1 cellular context compared by ENCODE assay signal in genomic region chr17:64320613-64321553, GRCh38.
TF ChIP-seq lines count a peak whose summit lies in the region.

No MANE protein-coding gene starts in this region.

TF ChIP-seq in HepG2, 621 proteins besides CTCF, POLR2A, EP300 and RAD21 (continued from another document and continues in another):
- TF ChIP-seq ZBTB40 (IDR thresholded peaks at IDR 0.05) (no peak), ZBTB40 (CRISPR knock-in tag; IDR thresholded peaks at IDR 0.05) (no peak), GATAD2A (CRISPR knock-in tag; IDR thresholded peaks at IDR 0.05) (peak; percentile 36; the same call in 1 of the 2 replicates), MTF2 (CRISPR knock-in tag; IDR thresholded peaks at IDR 0.05; ENCODE audit: borderline replicate concordance) (no peak), RFXAP (CRISPR knock-in tag; IDR thresholded peaks at IDR 0.05; ENCODE audit: borderline replicate concordance) (0 out of 2 replicates have a peak, but pooled peaks have one; percentile 39), GFI1 (CRISPR knock-in tag; IDR thresholded peaks at IDR 0.05; ENCODE audit: borderline replicate concordance) (no peak), HDAC2 (CRISPR knock-in tag; IDR thresholded peaks at IDR 0.05) (peak; percentile 3; the same call in 1 of the 2 replicates), ZNF468 (CRISPR knock-in tag; IDR thresholded peaks at IDR 0.05) (no peak), RFXANK (CRISPR knock-in tag; IDR thresholded peaks at IDR 0.05) (no peak), ZBTB21 (CRISPR knock-in tag; IDR thresholded peaks at IDR 0.05) (no peak), ARNT2 (CRISPR knock-in tag; IDR thresholded peaks at IDR 0.05; ENCODE audit: low read depth) (no peak), ZMYM4 (CRISPR knock-in tag; IDR thresholded peaks at IDR 0.05) (0 out of 2 replicates have a peak, but pooled peaks have one; percentile 12), MEF2D (CRISPR knock-in tag; IDR thresholded peaks at IDR 0.05) (peak; percentile 32; the same call in 1 of the 2 replicates), SUZ12 (IDR thresholded peaks at IDR 0.05; ENCODE audit: low read depth, low read length) (no peak), ZNF10 (CRISPR knock-in tag; IDR thresholded peaks at IDR 0.05; ENCODE audit: borderline replicate concordance, low read depth) (no peak), PRDM15 (CRISPR knock-in tag; IDR thresholded peaks at IDR 0.05) (no peak), GATAD1 (CRISPR knock-in tag; IDR thresholded peaks at IDR 0.05) (no peak), POLR2G (IDR thresholded peaks at IDR 0.05; ENCODE audit: low read depth, low read length) (no peak), AKAP8 (CRISPR knock-in tag; IDR thresholded peaks at IDR 0.05) (no peak), CENPT (CRISPR knock-in tag; IDR thresholded peaks at IDR 0.05; ENCODE audit: low read depth) (no peak), ZNF772 (CRISPR knock-in tag; IDR thresholded peaks at IDR 0.05) (peak; percentile 48; the same call in 1 of the 2 replicates), SAFB2 (CRISPR knock-in tag; IDR thresholded peaks at IDR 0.05; ENCODE audit: borderline replicate concordance, low read depth) (0 out of 2 replicates have a peak, but pooled peaks have one; percentile 48), ZNF569 (CRISPR knock-in tag; IDR thresholded peaks at IDR 0.05; ENCODE audit: borderline replicate concordance) (no peak), ZNF644 (CRISPR knock-in tag; IDR thresholded peaks at IDR 0.05; ENCODE audit: low read depth) (0 out of 2 replicates have a peak, but pooled peaks have one; percentile 37), ZNF816 (CRISPR knock-in tag; IDR thresholded peaks at IDR 0.05; ENCODE audit: borderline replicate concordance) (no peak)
- TF ChIP-seq, protein P1, sequence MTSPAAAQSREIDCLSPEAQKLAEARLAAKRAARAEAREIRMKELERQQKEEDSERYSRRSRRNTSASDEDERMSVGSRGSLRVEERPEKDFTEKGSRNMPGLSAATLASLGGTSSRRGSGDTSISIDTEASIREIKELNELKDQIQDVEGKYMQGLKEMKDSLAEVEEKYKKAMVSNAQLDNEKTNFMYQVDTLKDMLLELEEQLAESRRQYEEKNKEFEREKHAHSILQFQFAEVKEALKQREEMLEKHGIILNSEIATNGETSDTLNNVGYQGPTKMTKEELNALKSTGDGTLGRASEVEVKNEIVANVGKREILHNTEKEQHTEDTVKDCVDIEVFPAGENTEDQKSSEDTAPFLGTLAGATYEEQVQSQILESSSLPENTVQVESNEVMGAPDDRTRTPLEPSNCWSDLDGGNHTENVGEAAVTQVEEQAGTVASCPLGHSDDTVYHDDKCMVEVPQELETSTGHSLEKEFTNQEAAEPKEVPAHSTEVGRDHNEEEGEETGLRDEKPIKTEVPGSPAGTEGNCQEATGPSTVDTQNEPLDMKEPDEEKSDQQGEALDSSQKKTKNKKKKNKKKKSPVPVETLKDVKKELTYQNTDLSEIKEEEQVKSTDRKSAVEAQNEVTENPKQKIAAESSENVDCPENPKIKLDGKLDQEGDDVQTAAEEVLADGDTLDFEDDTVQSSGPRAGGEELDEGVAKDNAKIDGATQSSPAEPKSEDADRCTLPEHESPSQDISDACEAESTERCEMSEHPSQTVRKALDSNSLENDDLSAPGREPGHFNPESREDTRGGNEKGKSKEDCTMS (CRISPR knock-in tag; conservative IDR thresholded peaks at IDR 0.05): no peak
- TF ChIP-seq, protein P2, sequence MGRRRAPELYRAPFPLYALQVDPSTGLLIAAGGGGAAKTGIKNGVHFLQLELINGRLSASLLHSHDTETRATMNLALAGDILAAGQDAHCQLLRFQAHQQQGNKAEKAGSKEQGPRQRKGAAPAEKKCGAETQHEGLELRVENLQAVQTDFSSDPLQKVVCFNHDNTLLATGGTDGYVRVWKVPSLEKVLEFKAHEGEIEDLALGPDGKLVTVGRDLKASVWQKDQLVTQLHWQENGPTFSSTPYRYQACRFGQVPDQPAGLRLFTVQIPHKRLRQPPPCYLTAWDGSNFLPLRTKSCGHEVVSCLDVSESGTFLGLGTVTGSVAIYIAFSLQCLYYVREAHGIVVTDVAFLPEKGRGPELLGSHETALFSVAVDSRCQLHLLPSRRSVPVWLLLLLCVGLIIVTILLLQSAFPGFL (CRISPR knock-in tag; IDR thresholded peaks at IDR 0.05): no peak
- TF ChIP-seq, protein P3, sequence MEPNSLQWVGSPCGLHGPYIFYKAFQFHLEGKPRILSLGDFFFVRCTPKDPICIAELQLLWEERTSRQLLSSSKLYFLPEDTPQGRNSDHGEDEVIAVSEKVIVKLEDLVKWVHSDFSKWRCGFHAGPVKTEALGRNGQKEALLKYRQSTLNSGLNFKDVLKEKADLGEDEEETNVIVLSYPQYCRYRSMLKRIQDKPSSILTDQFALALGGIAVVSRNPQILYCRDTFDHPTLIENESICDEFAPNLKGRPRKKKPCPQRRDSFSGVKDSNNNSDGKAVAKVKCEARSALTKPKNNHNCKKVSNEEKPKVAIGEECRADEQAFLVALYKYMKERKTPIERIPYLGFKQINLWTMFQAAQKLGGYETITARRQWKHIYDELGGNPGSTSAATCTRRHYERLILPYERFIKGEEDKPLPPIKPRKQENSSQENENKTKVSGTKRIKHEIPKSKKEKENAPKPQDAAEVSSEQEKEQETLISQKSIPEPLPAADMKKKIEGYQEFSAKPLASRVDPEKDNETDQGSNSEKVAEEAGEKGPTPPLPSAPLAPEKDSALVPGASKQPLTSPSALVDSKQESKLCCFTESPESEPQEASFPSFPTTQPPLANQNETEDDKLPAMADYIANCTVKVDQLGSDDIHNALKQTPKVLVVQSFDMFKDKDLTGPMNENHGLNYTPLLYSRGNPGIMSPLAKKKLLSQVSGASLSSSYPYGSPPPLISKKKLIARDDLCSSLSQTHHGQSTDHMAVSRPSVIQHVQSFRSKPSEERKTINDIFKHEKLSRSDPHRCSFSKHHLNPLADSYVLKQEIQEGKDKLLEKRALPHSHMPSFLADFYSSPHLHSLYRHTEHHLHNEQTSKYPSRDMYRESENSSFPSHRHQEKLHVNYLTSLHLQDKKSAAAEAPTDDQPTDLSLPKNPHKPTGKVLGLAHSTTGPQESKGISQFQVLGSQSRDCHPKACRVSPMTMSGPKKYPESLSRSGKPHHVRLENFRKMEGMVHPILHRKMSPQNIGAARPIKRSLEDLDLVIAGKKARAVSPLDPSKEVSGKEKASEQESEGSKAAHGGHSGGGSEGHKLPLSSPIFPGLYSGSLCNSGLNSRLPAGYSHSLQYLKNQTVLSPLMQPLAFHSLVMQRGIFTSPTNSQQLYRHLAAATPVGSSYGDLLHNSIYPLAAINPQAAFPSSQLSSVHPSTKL (CRISPR knock-in tag; IDR thresholded peaks at IDR 0.05): peak; percentile 58
- TF ChIP-seq, protein P4, sequence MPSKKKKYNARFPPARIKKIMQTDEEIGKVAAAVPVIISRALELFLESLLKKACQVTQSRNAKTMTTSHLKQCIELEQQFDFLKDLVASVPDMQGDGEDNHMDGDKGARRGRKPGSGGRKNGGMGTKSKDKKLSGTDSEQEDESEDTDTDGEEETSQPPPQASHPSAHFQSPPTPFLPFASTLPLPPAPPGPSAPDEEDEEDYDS (CRISPR knock-in tag; IDR thresholded peaks at IDR 0.05): 0 out of 2 replicates have a peak, but pooled peaks have one; percentile 31
- TF ChIP-seq, protein P5, sequence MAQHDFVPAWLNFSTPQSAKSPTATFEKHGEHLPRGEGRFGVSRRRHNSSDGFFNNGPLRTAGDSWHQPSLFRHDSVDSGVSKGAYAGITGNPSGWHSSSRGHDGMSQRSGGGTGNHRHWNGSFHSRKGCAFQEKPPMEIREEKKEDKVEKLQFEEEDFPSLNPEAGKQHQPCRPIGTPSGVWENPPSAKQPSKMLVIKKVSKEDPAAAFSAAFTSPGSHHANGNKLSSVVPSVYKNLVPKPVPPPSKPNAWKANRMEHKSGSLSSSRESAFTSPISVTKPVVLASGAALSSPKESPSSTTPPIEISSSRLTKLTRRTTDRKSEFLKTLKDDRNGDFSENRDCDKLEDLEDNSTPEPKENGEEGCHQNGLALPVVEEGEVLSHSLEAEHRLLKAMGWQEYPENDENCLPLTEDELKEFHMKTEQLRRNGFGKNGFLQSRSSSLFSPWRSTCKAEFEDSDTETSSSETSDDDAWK (CRISPR knock-in tag; IDR thresholded peaks at IDR 0.05): no peak
